In the genomic region with DNA sequence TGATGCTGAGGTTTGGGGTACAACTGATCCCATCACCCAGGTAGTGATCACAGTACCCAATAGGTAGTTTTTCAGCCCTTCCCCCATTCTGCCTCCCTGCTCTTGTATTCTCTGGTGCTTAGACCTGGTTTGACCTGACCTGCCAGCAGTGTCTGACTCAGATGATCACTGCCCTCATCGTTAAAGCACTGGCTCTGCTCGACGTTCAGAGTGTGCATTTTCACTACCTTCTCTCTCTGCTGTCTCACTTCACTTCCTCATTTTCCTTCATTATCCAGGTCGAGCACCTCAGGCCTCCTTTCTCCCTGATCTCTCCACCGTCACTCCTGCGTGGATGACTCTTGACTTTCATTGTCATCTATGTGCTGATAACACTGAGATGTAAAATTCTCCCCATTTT, we compare ENCODE assay signal across 15 cellular contexts.
"Had no signal": no experiment of that assay in that cellular context is flagged by ENCODE, and none has a peak within 500 bp of the region (broad histone marks: within the 10 kb centered on the region; RNA-seq: fewer than 3 reads in every experiment).

No MANE protein-coding gene starts in this region.

- H3K27ac ChIP-seq: body of pancreas, colonic mucosa had no signal

- H3K4me3 ChIP-seq: body of pancreas, colonic mucosa, esophagus squamous epithelium had no signal

- ATAC-seq: body of pancreas, sciatic nerve, T-helper 17 cell, WTC11 had no signal

- H3K4me1 ChIP-seq: colonic mucosa had no signal

- DNase-seq: activated CD4-positive, alpha-beta memory T cell treated with anti-CD3 and anti-CD28 coated beads, Interleukin-2, amount 10 ng/mL, durations not matched to agents 7 days and 5 days; activated CD4-positive, alpha-beta T cell treated with anti-CD3 and anti-CD28 coated beads for 4 hours; activated CD8-positive, alpha-beta memory T cell treated with anti-CD3 and anti-CD28 coated beads, Interleukin-2, amount 50 U/mL, for 4 hours; activated gamma-delta T cell treated with Interleukin-2 at 50 U/mL for 16 hours; amygdala; body of pancreas; central memory CD4-positive, alpha-beta T cell; colonic mucosa; esophagus squamous epithelium; mesendoderm; nephron progenitor cell; occipital lobe; T-helper 17 cell had no signal

- H3K36me3 ChIP-seq: colonic mucosa had no signal

- H3K27me3 ChIP-seq: body of pancreas, colonic mucosa, esophagus squamous epithelium had no signal

- H3K9me3 ChIP-seq: body of pancreas, colonic mucosa, esophagus squamous epithelium had no signal
